8 cellular contexts compared by ENCODE assay signal in genomic region chr1:92298573-92299476, GRCh38. TPM values are rescaled to one million over a fixed set of nuclear protein-coding genes. Genes with fewer than 3 reads are reported as not detected.
DNase-seq lines count a peak whose midpoint lies in the region; ATAC-seq lines count a peak whose summit lies in the region.

GLMN (minus strand) TSS chr1:92298987; CDS start chr1:92297999, 988 bp downstream.
RPAP2 (plus strand) TSS chr1:92299059; CDS start chr1:92299074, 15 bp downstream.

- no peaks in the 10 kb centered on the region for H3K9me3 Mint-ChIP-seq in CD8-positive, alpha-beta memory T cell

- H2BK5ac ChIP-seq in mesenchymal stem cell (ENCODE audit: low read depth, low read length, poor library complexity, severe bottlenecking) = peak within 1 kb of the TSS; percentile 11

- peak within 1 kb of the TSS; percentile 94 for H2BK15ac ChIP-seq in mesenchymal stem cell (ENCODE audit: low read depth, poor library complexity, severe bottlenecking)

- H2BK12ac ChIP-seq in mesenchymal stem cell (ENCODE audit: low read length in 2 of 2) = peak within 1 kb of the TSS in 1 of 2 experiments; percentile 96

- H3K4ac ChIP-seq in mesenchymal stem cell (ENCODE audit: low read depth in 1 of 2, low read length in 2 of 2) = peak within 1 kb of the TSS; percentile 69 to 86

- H3K27me3 ChIP-seq in CD8-positive, alpha-beta memory T cell (ENCODE audit: insufficient read depth, low read length, poor library complexity, severe bottlenecking) = no peaks in the 10 kb centered on the region
- no peaks in the 10 kb centered on the region for H3K27me3 ChIP-seq in mesenchymal stem cell (ENCODE audit: control insufficient read depth in 1 of 2, insufficient read depth in 1 of 2, low read length in 2 of 2)

- H3K23ac ChIP-seq in mesenchymal stem cell (ENCODE audit: low read length in 2 of 2) = peak within 1 kb of the TSS; percentile 64 to 98

- POLR2A ChIA-PET in CD8-positive, alpha-beta memory T cell (lab: Charles Lee) = interaction anchor here (0.7 to 1.3 kb wide), 3 partner anchors 19 to 22 kb away, joined by 3 to 4 read pairs (median 3); no protein-coding TSS in a partner anchor

- peak within 1 kb of the TSS; percentile 95 for H4K91ac ChIP-seq in mesenchymal stem cell (ENCODE audit: low read length)

- peak within 1 kb of the TSS; percentile 91 for H3K4me2 ChIP-seq in mesenchymal stem cell (ENCODE audit: low read length, poor library complexity, severe bottlenecking)

- ATAC-seq in GM19438 (IDR thresholded peaks at IDR 0.05; ENCODE audit: low read depth, unreplicated experiment) = peak; percentile 98
- peak; percentile 99 for ATAC-seq in HG03571 (IDR thresholded peaks at IDR 0.05; ENCODE audit: unreplicated experiment)

- peaks cover 5% of the 10 kb centered on the region for H3K79me1 ChIP-seq in mesenchymal stem cell (replicated peaks; ENCODE audit: low read length, poor library complexity, severe bottlenecking)

- peak within 1 kb of the TSS in 1 of 2 experiments; percentile 100 for H3K14ac ChIP-seq in mesenchymal stem cell (ENCODE audit: low read length in 2 of 2)

- H3K4me1 ChIP-seq in CD8-positive, alpha-beta memory T cell (ENCODE audit: insufficient read depth, low read length) = peaks cover 20% of the 10 kb centered on the region
- no peaks in the 10 kb centered on the region for H3K4me1 ChIP-seq in mesenchymal stem cell (ENCODE audit: control insufficient read depth, insufficient read depth, low read depth, low read length)

- H3K9me3 ChIP-seq in CD8-positive, alpha-beta memory T cell (ENCODE audit: low read length) = no peaks in the 10 kb centered on the region
- no peaks in the 10 kb centered on the region for H3K9me3 ChIP-seq in mesenchymal stem cell (ENCODE audit: control insufficient read depth, low read length)

- peak within 1 kb of the TSS; percentile 95 for H3K9ac ChIP-seq in mesenchymal stem cell (ENCODE audit: low read length)

- CTCF ChIA-PET in CD8-positive, alpha-beta memory T cell (lab: Charles Lee) = interaction anchor here (0.9 to 1.3 kb wide), 3 partner anchors 10 to 325 kb away, joined by 3 to 4 read pairs (median 3); no protein-coding TSS in a partner anchor

- peak within 1 kb of the TSS; percentile 89 for H3K27ac ChIP-seq in CD8-positive, alpha-beta memory T cell (ENCODE audit: low read depth, low read length)
- H3K27ac ChIP-seq in mesenchymal stem cell (ENCODE audit: low read length, poor library complexity, severe bottlenecking) = peak within 1 kb of the TSS; percentile 60

- H3K4me3 Mint-ChIP-seq in CD8-positive, alpha-beta memory T cell = peak within 1 kb of the TSS; percentile 93 to 100 (median 98)

- H3K36me3 Mint-ChIP-seq in CD8-positive, alpha-beta memory T cell = peaks cover 0 to 51% (median 12%) of the 10 kb centered on the region in 3 donors

- peaks cover 43 to 64% (median 60%) of the 10 kb centered on the region in 3 donors for H3K4me1 Mint-ChIP-seq in CD8-positive, alpha-beta memory T cell

- no peak within 1 kb of the TSS for H2AK5ac ChIP-seq in mesenchymal stem cell (ENCODE audit: low read length, severe bottlenecking)

- peak within 1 kb of the TSS; percentile 75 to 99 for H3K18ac ChIP-seq in mesenchymal stem cell (ENCODE audit: low read depth in 1 of 2, low read length in 2 of 2)

- peak within 1 kb of the TSS; percentile 91 for H3K4me3 ChIP-seq in CD8-positive, alpha-beta memory T cell (ENCODE audit: low read length)
- H3K4me3 ChIP-seq in mesenchymal stem cell (ENCODE audit: insufficient read depth in 1 of 2, low read depth in 1 of 2, low read length in 2 of 2) = peak within 1 kb of the TSS; percentile 88 to 94

- peaks cover under 1% of the 10 kb centered on the region for H3K36me3 ChIP-seq in CD8-positive, alpha-beta memory T cell (ENCODE audit: insufficient read depth, low read length)
- peaks cover 3 to 33% of the 10 kb centered on the region in 2 experiments for H3K36me3 ChIP-seq in mesenchymal stem cell (ENCODE audit: control insufficient read depth in 1 of 2, insufficient read depth in 2 of 2, low read depth in 1 of 2, low read length in 2 of 2)

- H3K27ac Mint-ChIP-seq in CD8-positive, alpha-beta memory T cell = peak within 1 kb of the TSS; percentile 95 to 99 (median 97)

- H2BK120ac ChIP-seq in mesenchymal stem cell (ENCODE audit: low read depth, low read length) = peak within 1 kb of the TSS; percentile 81

- WGBS in mesenchymal stem cell = 1% methylated on average over 71 of the region's 76 CpGs

- DNase-seq in CD8-positive, alpha-beta memory T cell = peak; percentile 65 to 80 (median 73)
- peak; percentile 95 for DNase-seq in NCI-H82 (lab: John Stamatoyannopoulos, UW)
- DNase-seq in activated CD8-positive, alpha-beta memory T cell treated with anti-CD3 and anti-CD28 coated beads for 24 hours = peak; percentile 90
- DNase-seq in effector CD8-positive, alpha-beta T cell (lab: John Stamatoyannopoulos, UW) = peak; percentile 58
- peak; percentile 91 for DNase-seq in mesenchymal stem cell
- peak; percentile 39 for DNase-seq in stimulated activated CD8-positive, alpha-beta memory T cell treated with anti-CD3 and anti-CD28 coated beads, Interleukin-12 subunit alpha, Interleukin-12 subunit beta, amount 100 ng/mL, for 24 hours (ENCODE audit: extremely low read depth)

- peak within 1 kb of the TSS; percentile 97 for H2AFZ ChIP-seq in mesenchymal stem cell (ENCODE audit: low read depth, low read length)

- peak within 1 kb of the TSS; percentile 96 for H4K8ac ChIP-seq in mesenchymal stem cell (ENCODE audit: low read length)

- H3K27me3 Mint-ChIP-seq in CD8-positive, alpha-beta memory T cell = no peaks in the 10 kb centered on the region

RNA-seq across cellular contexts. Expression of gene GLMN, which starts in this region (rescaled TPM):
- total RNA-seq in CD8-positive, alpha-beta memory T cell = 10 to 100 TPM; 20.1 TPM
- polyA plus RNA-seq in CD8-positive, alpha-beta memory T cell = 11.1 TPM
- 8.6 TPM for polyA plus RNA-seq in mesenchymal stem cell (2013, experiment 1 of 2)
- 9.2 TPM for polyA plus RNA-seq in mesenchymal stem cell (2013, experiment 2 of 2)

RNA-seq across cellular contexts. Expression of gene RPAP2, which starts in this region (rescaled TPM):
- total RNA-seq in CD8-positive, alpha-beta memory T cell = 10 to 100 TPM; 38.6 to 40.7 TPM
- 30.8 TPM for polyA plus RNA-seq in CD8-positive, alpha-beta memory T cell
- polyA plus RNA-seq in mesenchymal stem cell (2013, experiment 1 of 2) = 10.5 TPM
- 10.8 TPM for polyA plus RNA-seq in mesenchymal stem cell (2013, experiment 2 of 2)

Comparison
In these comparisons a context has a peak if more than half of its experiments do, and no peak if none do; other contexts are left out.
1. Peak in every context shown above with its lines: DNase-seq, ATAC-seq, H3K4me3 ChIP-seq and H3K27ac ChIP-seq.
2. DNase-seq: peak in every context shown above with its lines; median percentile 95 in NCI-H82; 91 in mesenchymal stem cell; 90 in activated CD8-positive, alpha-beta memory T cell treated with anti-CD3 and anti-CD28 coated beads for 24 hours; 73 in CD8-positive, alpha-beta memory T cell; 58 in effector CD8-positive, alpha-beta T cell; 39 in stimulated activated CD8-positive, alpha-beta memory T cell treated with anti-CD3 and anti-CD28 coated beads, Interleukin-12 subunit alpha, Interleukin-12 subunit beta, amount 100 ng/mL, for 24 hours.